1 cellular context compared by ENCODE assay signal in genomic region chr4:118327554-118328241, GRCh38.
TF ChIP-seq lines count a peak whose summit lies in the region.

No MANE protein-coding gene starts in this region.

TF ChIP-seq in HEK293, 187 proteins besides CTCF, POLR2A, EP300 and RAD21 (continued from another document and continues in another):
- 0 out of 2 replicates have a peak, but pooled peaks have one; percentile 43 for TF ChIP-seq ZNF354C (tag by site-specific recombination; IDR thresholded peaks at IDR 0.05; ENCODE audit: borderline replicate concordance, low read depth)
- 0 out of 2 replicates have a peak, but pooled peaks have one; percentile 40 for TF ChIP-seq YY1 (tag by site-specific recombination; IDR thresholded peaks at IDR 0.05)
- TF ChIP-seq IKZF3 (tag by site-specific recombination; IDR thresholded peaks at IDR 0.05): peak; percentile 93
- TF ChIP-seq GLIS2 (tag by site-specific recombination; IDR thresholded peaks at IDR 0.05): peak; percentile 31; the same call in 1 of the 2 replicates
- TF ChIP-seq ZFP41 (tag by site-specific recombination; IDR thresholded peaks at IDR 0.05; ENCODE audit: borderline replicate concordance): no peak
- 0 out of 2 replicates have a peak, but pooled peaks have one; percentile 68 for TF ChIP-seq ZNF610 (tag by site-specific recombination; IDR thresholded peaks at IDR 0.05; ENCODE audit: borderline replicate concordance)
- TF ChIP-seq ZIC2 (tag by site-specific recombination; IDR thresholded peaks at IDR 0.05): peak; percentile 18; the same call in 1 of the 2 replicates
- no peak for TF ChIP-seq ZNF223 (tag by site-specific recombination; IDR thresholded peaks at IDR 0.05)
- no peak for TF ChIP-seq ZNF416 (tag by site-specific recombination; IDR thresholded peaks at IDR 0.05)
- peak; percentile 71; the same call in 1 of the 2 replicates for TF ChIP-seq TRIM28 (IDR thresholded peaks at IDR 0.05; ENCODE audit: borderline replicate concordance, low read length)
- TF ChIP-seq ZNF639 (tag by site-specific recombination; IDR thresholded peaks at IDR 0.05): peak; percentile 97
- peak; percentile 87 for TF ChIP-seq ZNF664 (tag by site-specific recombination; IDR thresholded peaks at IDR 0.05)
- peak; percentile 96 for TF ChIP-seq ZNF24 (tag by site-specific recombination; IDR thresholded peaks at IDR 0.05)
- TF ChIP-seq HOXD13 (CRISPR knock-in tag; IDR thresholded peaks at IDR 0.05; ENCODE audit: borderline replicate concordance): peak; percentile 51; the same call in 1 of the 2 replicates
- peak; percentile 83 for TF ChIP-seq ZNF18 (tag by site-specific recombination; IDR thresholded peaks at IDR 0.05)
- TF ChIP-seq ZNF837 (tag by site-specific recombination; IDR thresholded peaks at IDR 0.05): no peak
- peak; percentile 87 for TF ChIP-seq ZNF366 (tag by site-specific recombination; conservative IDR thresholded peaks at IDR 0.05)
- peak; percentile 96 for TF ChIP-seq HIC1 (tag by site-specific recombination; IDR thresholded peaks at IDR 0.05)
- 0 out of 2 replicates have a peak, but pooled peaks have one; percentile 23 for TF ChIP-seq ZNF19 (tag by site-specific recombination; IDR thresholded peaks at IDR 0.05; ENCODE audit: low read depth)
- TF ChIP-seq ZNF394 (tag by site-specific recombination; IDR thresholded peaks at IDR 0.05; ENCODE audit: borderline replicate concordance): peak; percentile 77
- peak; percentile 99 for TF ChIP-seq FEZF1 (tag by site-specific recombination; IDR thresholded peaks at IDR 0.05)
- peak; percentile 55; the same call in 1 of the 2 replicates for TF ChIP-seq ZBTB49 (tag by site-specific recombination; IDR thresholded peaks at IDR 0.05; ENCODE audit: low read depth)
- TF ChIP-seq ZNF23 (tag by site-specific recombination; IDR thresholded peaks at IDR 0.05; ENCODE audit: borderline replicate concordance): no peak
- peak; percentile 99 for TF ChIP-seq ZEB2 (tag by site-specific recombination; IDR thresholded peaks at IDR 0.05)
- peak; percentile 89 for TF ChIP-seq KLF10 (tag by site-specific recombination; IDR thresholded peaks at IDR 0.05)
- no peak for TF ChIP-seq ZNF792 (tag by site-specific recombination; IDR thresholded peaks at IDR 0.05)
- TF ChIP-seq BCL11B (tag by site-specific recombination; IDR thresholded peaks at IDR 0.05; ENCODE audit: low read depth): peak; percentile 97
- TF ChIP-seq ZNF76 (tag by site-specific recombination; IDR thresholded peaks at IDR 0.05; ENCODE audit: borderline replicate concordance, low read depth): peak; percentile 72; the same call in 1 of the 2 replicates
- peak; percentile 96 for TF ChIP-seq SCRT1 (tag by site-specific recombination; IDR thresholded peaks at IDR 0.05; ENCODE audit: borderline replicate concordance)
- peak; percentile 99 for TF ChIP-seq PRDM6 (tag by site-specific recombination; IDR thresholded peaks at IDR 0.05)
- no peak for TF ChIP-seq ZNF791 (tag by site-specific recombination; IDR thresholded peaks at IDR 0.05)
- peak; percentile 93 for TF ChIP-seq ATF2 (tag by site-specific recombination; IDR thresholded peaks at IDR 0.05; ENCODE audit: low read depth)
- peak; percentile 99 for TF ChIP-seq OVOL3 (tag by site-specific recombination; IDR thresholded peaks at IDR 0.05)
- peak; percentile 91 for TF ChIP-seq BCL11A (tag by site-specific recombination; IDR thresholded peaks at IDR 0.05; ENCODE audit: low read depth)
- no peak for TF ChIP-seq ZNF571 (tag by site-specific recombination; IDR thresholded peaks at IDR 0.05)
- peak; percentile 60 for TF ChIP-seq ZBTB8A (tag by site-specific recombination; IDR thresholded peaks at IDR 0.05)
- peak; percentile 75 for TF ChIP-seq ZNF692 (tag by site-specific recombination; IDR thresholded peaks at IDR 0.05)
- peak; percentile 57; the same call in 1 of the 2 replicates for TF ChIP-seq ZNF626 (tag by site-specific recombination; IDR thresholded peaks at IDR 0.05)
- peak; percentile 23; the same call in 1 of the 2 replicates for TF ChIP-seq PRDM10 (tag by site-specific recombination; IDR thresholded peaks at IDR 0.05)
- TF ChIP-seq ZNF112 (tag by site-specific recombination; IDR thresholded peaks at IDR 0.05): no peak
- TF ChIP-seq WT1 (tag by site-specific recombination; IDR thresholded peaks at IDR 0.05): peak; percentile 95
